In the genomic region with DNA sequence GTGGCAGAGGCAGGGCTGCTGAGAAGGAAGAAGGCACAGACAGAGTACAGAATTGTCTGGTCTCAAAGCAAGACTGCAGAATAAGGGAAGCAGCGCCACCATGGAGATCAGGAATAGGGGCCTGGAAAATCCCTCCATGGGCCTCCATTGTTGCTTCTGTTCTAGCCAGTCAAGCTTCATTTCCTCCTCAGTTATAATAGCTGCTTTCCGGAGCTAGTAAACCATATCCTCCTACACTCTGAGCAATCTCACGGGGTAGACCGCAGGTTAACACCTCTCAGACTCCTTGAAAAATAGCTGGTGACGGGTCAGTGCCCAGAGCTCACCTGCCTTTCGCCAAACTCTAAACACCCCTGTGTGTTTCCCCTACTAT, we compare ENCODE assay signal across 7 cellular contexts. TPM values are rescaled to one million over a fixed set of nuclear protein-coding genes. Genes with fewer than 3 reads are reported as not detected.
DNase-seq lines count a peak whose midpoint lies in the region; ATAC-seq and TF ChIP-seq lines count a peak whose summit lies in the region.

No MANE protein-coding gene starts in this region.

- H3K27me3 ChIP-seq in spleen (replicated peaks in 1 of 7), result no peaks in the 10 kb centered on the region

- H3K9me3 ChIP-seq in spleen, result no peaks in the 10 kb centered on the region

- no peak for TF ChIP-seq POLR2A in spleen (IDR thresholded peaks at IDR 0.05)

- WGBS in spleen, 5 donors, result 13 to 31% (median 20%) methylated on average over 6 of the region's 6 CpGs

- H3K27ac ChIP-seq in cingulate gyrus (ENCODE audit: low read depth, low read length), result peak overlapping the region; percentile 30
- H3K27ac ChIP-seq in spleen, result peak overlapping the region; percentile 79 to 96 (median 92)

- peaks cover 43 to 100% (median 93%) of the 10 kb centered on the region in 6 donors for H3K4me1 ChIP-seq in spleen

- peak overlapping the region in 7 of 8 donors; percentile 57 to 81 (median 65) for H3K4me3 ChIP-seq in spleen

- no peak for TF ChIP-seq CTCF in spleen (IDR thresholded peaks at IDR 0.05 in 8 of 11, conservative IDR thresholded peaks at IDR 0.05 in 3 of 11)

- DNase-seq in SK-N-DZ (ENCODE audit: low spot score) (peak; percentile 32), spleen (no peak), COLO829 (ENCODE audit: low spot score) (no peak), HuH-7 (ENCODE audit: low spot score) (no peak)

- ATAC-seq in GM18858 (IDR thresholded peaks at IDR 0.05; ENCODE audit: unreplicated experiment) (peak; percentile 45), HG02678 (IDR thresholded peaks at IDR 0.05; ENCODE audit: unreplicated experiment) (peak; percentile 54)

- intact Hi-C loops in spleen (cut with DNase I; ENCODE audit: low total_unique reads), result loop anchor here (10.0 kb wide), 1 partner anchor 47 kb away; no protein-coding TSS in a partner anchor

- peaks cover 0 to 25% (median 13%) of the 10 kb centered on the region in 6 donors for H3K36me3 ChIP-seq in spleen

RNA-seq across cellular contexts. Expression of a gene that starts 0.6 kb away (rescaled TPM):
- not detected in 2 replicates for polyA plus RNA-seq in SK-N-DZ (2014; cell fraction: cytosol; rRNA removed)
- polyA plus RNA-seq in SK-N-DZ (2014; cell fraction: nucleus; rRNA removed), result 0.24 TPM in 1 of 2 replicates, not detected in the other
- total RNA-seq in spleen, result 100 to 1,000 TPM; 124 to 178 (median 144) TPM
- 100 to 1,000 TPM; 158 to 226 (median 209) TPM for polyA plus RNA-seq in spleen

RNA-seq across cellular contexts. Expression of a gene that starts 11.5 kb away (rescaled TPM):
- 1.9 and 3.1 TPM in 2 replicates for polyA plus RNA-seq in SK-N-DZ (2014; cell fraction: cytosol; rRNA removed)
- polyA plus RNA-seq in SK-N-DZ (2014; cell fraction: nucleus; rRNA removed), result 0.62 and 5.1 TPM in 2 replicates
- total RNA-seq in spleen, result 100 to 1,000 TPM; 141 to 218 (median 173) TPM
- 100 to 1,000 TPM; 235 to 423 (median 270) TPM for polyA plus RNA-seq in spleen

RNA-seq across cellular contexts. Expression of a gene that starts 27.0 kb away (rescaled TPM):
- 136 and 160 TPM in 2 replicates for polyA plus RNA-seq in SK-N-DZ (2014; cell fraction: cytosol; rRNA removed)
- 287 and 301 TPM in 2 replicates for polyA plus RNA-seq in SK-N-DZ (2014; cell fraction: nucleus; rRNA removed)
- 100 to 1,000 TPM; 169 to 277 (median 234) TPM for total RNA-seq in spleen
- polyA plus RNA-seq in spleen, result 100 to 1,000 TPM in 2 of 3 donors, 10 to 100 TPM in 1; 80.5 to 127 (median 103) TPM
